In genomic region chr5:159797566-159797965, GRCh38 we compare ENCODE assay signal across 20 cellular contexts.
"Had no signal": no experiment of that assay in that cellular context is flagged by ENCODE, and none has a peak within 500 bp of the region (broad histone marks: within the 10 kb centered on the region; RNA-seq: fewer than 3 reads in every experiment).

No MANE protein-coding gene starts in this region.

- H3K4me3 ChIP-seq: hepatocyte, lower lobe of right lung, ovary, skin epidermis, suprapubic skin, thoracic aorta, tibial artery, upper lobe of right lung had no signal

- FAIRE-seq: urothelium cell line had no signal

- H3K4me2 ChIP-seq: hepatocyte had no signal

- H2AFZ ChIP-seq: hepatocyte had no signal

- H3K27me3 ChIP-seq: hepatocyte, ovary, suprapubic skin, tibial artery, upper lobe of right lung had no signal

- H3K36me3 ChIP-seq: lower lobe of right lung, ovary, suprapubic skin, thoracic aorta, tibial artery, upper lobe of right lung had no signal

- H3K9me3 ChIP-seq: lower lobe of right lung, ovary, suprapubic skin, thoracic aorta, tibial artery, upper lobe of right lung had no signal

- H3K4me1 ChIP-seq: lower lobe of right lung, suprapubic skin, tibial artery, upper lobe of right lung had no signal

- DNase-seq: islet precursor cell; lower lobe of right lung; naive B cell; natural killer cell; nephron progenitor cell; ovary; right cardiac atrium; stimulated activated CD4-positive, alpha-beta T cell treated with anti-CD3 and anti-CD28 coated beads, Interleukin-4, amount 100 ng/mL, for 24 hours; stimulated activated naive CD4-positive, alpha-beta T cell; tibial artery; trophoblast cell; upper lobe of right lung had no signal

- H3K27ac ChIP-seq: hepatocyte, lower lobe of right lung, ovary, skin epidermis, suprapubic skin, thoracic aorta, tibial artery, upper lobe of right lung had no signal

- H3K79me2 ChIP-seq: hepatocyte had no signal

- ATAC-seq: left lobe of liver; lower lobe of right lung; natural killer cell; sciatic nerve; stimulated activated effector memory CD8-positive, alpha-beta T cell treated with anti-CD3 and anti-CD28 coated beads, Interleukin-12 subunit alpha, Interleukin-12 subunit beta, amount 100 ng/mL, for 72 hours; upper lobe of right lung had no signal
